ENCODE assay signal across 7 cellular contexts in genomic region chr12:7107181-7108041, GRCh38. TPM values are rescaled to one million over a fixed set of nuclear protein-coding genes. Genes with fewer than 3 reads are reported as not detected.
A peak's percentile ranks its signal among the peaks of the same experiment; 100 is the strongest.
DNase-seq lines count a peak whose midpoint lies in the region; ATAC-seq and TF ChIP-seq lines count a peak whose summit lies in the region.

No MANE protein-coding gene starts in this region.

- H3K23ac ChIP-seq in trophoblast cell (ENCODE audit: low read length) = no peak overlapping the region

- H3K4me1 ChIP-seq in GM23248 (ENCODE audit: insufficient read depth) = peaks cover 11% of the 10 kb centered on the region
- H3K4me1 ChIP-seq in fibroblast of lung (ENCODE audit: control insufficient read depth, extremely low read depth, insufficient read depth, low read length) = peaks cover 5% of the 10 kb centered on the region
- peaks cover 0 to 2% of the 10 kb centered on the region in 2 experiments for H3K4me1 ChIP-seq in trophoblast cell (ENCODE audit: control insufficient read depth in 1 of 2, insufficient read depth in 2 of 2, low read length in 2 of 2)

- no peaks in the 10 kb centered on the region for H4K20me1 ChIP-seq in GM23248 (ENCODE audit: insufficient read depth)
- no peaks in the 10 kb centered on the region for H4K20me1 ChIP-seq in fibroblast of lung (ENCODE audit: control insufficient read depth, extremely low read depth, insufficient read depth, low read length)

- H4K12ac ChIP-seq in trophoblast cell (ENCODE audit: low read depth, low read length) = peak overlapping the region; percentile 55

- TF ChIP-seq CTCF in fibroblast of lung (conservative IDR thresholded peaks at IDR 0.05 in 1 of 2, IDR thresholded peaks at IDR 0.05 in 1 of 2; ENCODE audit: low read depth in 1 of 2, low read length in 2 of 2) = no peak

- H3K4me3 ChIP-seq in GM23248 (peak overlapping the region; percentile 99), fibroblast of lung (replicated peaks in 1 of 4; ENCODE audit: control extremely low read depth in 1 of 4, insufficient read depth in 1 of 4, low read depth in 3 of 4, low read length in 4 of 4) (peak overlapping the region; percentile 72 to 86 (median 84)), trophoblast cell (ENCODE audit: low read depth, low read length) (no peak overlapping the region)

- peak overlapping the region; percentile 70 for H3K18ac ChIP-seq in trophoblast cell (ENCODE audit: low read length)

- H3K4me3 Mint-ChIP-seq in T-cell = peak overlapping the region; percentile 89 to 93 (median 89)

- no peaks in the 10 kb centered on the region for H3K27me3 Mint-ChIP-seq in T-cell

- no peaks in the 10 kb centered on the region for H3F3A ChIP-seq in GM23248 (ENCODE audit: insufficient read depth)

- H3K4ac ChIP-seq in trophoblast cell (ENCODE audit: low read depth, low read length) = peak overlapping the region; percentile 28

- DNase-seq in GM23248 = peak; percentile 40
- DNase-seq in T-cell = no peak
- no peak for DNase-seq in fibroblast of lung (ENCODE audit: low read depth in 2 of 2)
- no peak for DNase-seq in trophoblast cell
- DNase-seq in SKM-1 treated with dmso at 0.1 percent for 144 hours (lab: John Stamatoyannopoulos, UW; ENCODE audit: unreplicated experiment) = no peak
- DNase-seq in retina = no peak

- H3K27ac ChIP-seq in GM23248 = peak overlapping the region; percentile 96
- peak overlapping the region; percentile 97 for H3K27ac ChIP-seq in fibroblast of lung (ENCODE audit: insufficient read depth, low read length)
- no peak overlapping the region for H3K27ac ChIP-seq in trophoblast cell (ENCODE audit: low read depth, low read length)

- H3K4me2 ChIP-seq in GM23248 (ENCODE audit: unreplicated experiment) (peak overlapping the region; percentile 97), fibroblast of lung (ENCODE audit: extremely low read depth, insufficient read depth, low read length) (peak overlapping the region; percentile 98), trophoblast cell (ENCODE audit: low read length) (peak overlapping the region; percentile 75)

- H3K9me3 ChIP-seq in GM23248 (ENCODE audit: low read depth) = no peaks in the 10 kb centered on the region
- no peaks in the 10 kb centered on the region for H3K9me3 ChIP-seq in fibroblast of lung (ENCODE audit: control insufficient read depth, insufficient read depth, low read depth, low read length)
- no peaks in the 10 kb centered on the region for H3K9me3 ChIP-seq in trophoblast cell (ENCODE audit: insufficient read depth, low read depth, low read length)

- peaks cover 2% of the 10 kb centered on the region; the same call in 1 of the 2 replicates for H3K36me3 ChIP-seq in GM23248 (ENCODE audit: low read depth)
- H3K36me3 ChIP-seq in fibroblast of lung (ENCODE audit: control insufficient read depth, insufficient read depth, low read length) = peaks cover 1% of the 10 kb centered on the region
- peaks cover 0 to 5% of the 10 kb centered on the region in 2 experiments for H3K36me3 ChIP-seq in trophoblast cell (ENCODE audit: control insufficient read depth in 1 of 2, insufficient read depth in 2 of 2, low read length in 2 of 2)

- 61 to 62% methylated on average over 9 of the region's 9 CpGs for whole genome bisulfite sequencing in GM23248 (ENCODE audit: low coverage in 1 of 2, low lambda C conversion rate in 2 of 2, missing lambda C conversion rate in 2 of 2), 2 experiments
- no CpG with 5 or more reads among the region's 9 CpGs for WGBS in trophoblast cell (ENCODE audit: extremely low coverage, insufficient coverage, insufficient read length)

- no peaks in the 10 kb centered on the region for H3K9me2 ChIP-seq in GM23248 (ENCODE audit: insufficient read depth)

- H3K79me1 ChIP-seq in trophoblast cell (ENCODE audit: low read length) = peaks cover 11% of the 10 kb centered on the region

- H4K8ac ChIP-seq in trophoblast cell (ENCODE audit: low read depth, low read length) = peak overlapping the region; percentile 93

- H2BK12ac ChIP-seq in trophoblast cell (ENCODE audit: low read length) = no peak overlapping the region

- POLR2A ChIA-PET in T-cell (lab: Charles Lee) = interaction anchor here in 1 of 2 donors (0.6 to 1.1 kb wide), 3 partner anchors 8 to 216 kb away, joined by 3 to 4 read pairs (median 3); partner anchors contain the start of genes C12orf57 and RNU7-1

- H3K14ac ChIP-seq in trophoblast cell (ENCODE audit: low read length) = peak overlapping the region; percentile 10

- H3K79me2 ChIP-seq in GM23248 (ENCODE audit: insufficient read depth) (peaks cover 48% of the 10 kb centered on the region), fibroblast of lung (ENCODE audit: control insufficient read depth, insufficient read depth, low read length) (peaks cover 11% of the 10 kb centered on the region), trophoblast cell (ENCODE audit: control insufficient read depth, insufficient read depth, low read length, poor library complexity) (peaks cover 3% of the 10 kb centered on the region)

- peak overlapping the region; percentile 82 for H2AFZ ChIP-seq in GM23248
- H2AFZ ChIP-seq in fibroblast of lung (ENCODE audit: low read length) = no peak overlapping the region
- H2AFZ ChIP-seq in trophoblast cell (ENCODE audit: insufficient read depth, low read length, poor library complexity) = no peak overlapping the region

- in situ Hi-C loops in GM23248 (cut with MboI) = no loop called here

- H3K4me1 Mint-ChIP-seq in T-cell = peaks cover 50 to 58% (median 53%) of the 10 kb centered on the region in 3 donors

- peak in 2 of 4 experiments; percentile 1 to 9 for ATAC-seq in T-cell (replicated peaks in 1 of 4)
- no peak for ATAC-seq in HG03378 (IDR thresholded peaks at IDR 0.05; ENCODE audit: unreplicated experiment)

- H3K9me3 Mint-ChIP-seq in T-cell = peaks cover 10 to 15% (median 11%) of the 10 kb centered on the region in 3 donors

- H2BK5ac ChIP-seq in trophoblast cell (ENCODE audit: low read depth, low read length, poor library complexity) = no peak overlapping the region

- H4K91ac ChIP-seq in trophoblast cell (ENCODE audit: low read depth, low read length) = peak overlapping the region; percentile 94

- peaks cover 26% of the 10 kb centered on the region for H3K36me3 Mint-ChIP-seq in T-cell

- H3K9ac ChIP-seq in GM23248 = peak overlapping the region; percentile 99
- peak overlapping the region; percentile 87 for H3K9ac ChIP-seq in fibroblast of lung (ENCODE audit: insufficient read depth, low read length)
- H3K9ac ChIP-seq in trophoblast cell (ENCODE audit: low read length) = no peak overlapping the region

- H3K27me3 ChIP-seq in GM23248 (replicated peaks; ENCODE audit: insufficient read depth) = no peaks in the 10 kb centered on the region
- no peaks in the 10 kb centered on the region for H3K27me3 ChIP-seq in fibroblast of lung (ENCODE audit: control insufficient read depth, insufficient read depth, low read length)
- H3K27me3 ChIP-seq in trophoblast cell (ENCODE audit: insufficient read depth, low read length) = no peaks in the 10 kb centered on the region

- H3K27ac Mint-ChIP-seq in T-cell = peak overlapping the region; percentile 96

- H2AK5ac ChIP-seq in trophoblast cell (ENCODE audit: low read length) = no peak overlapping the region

- no peak overlapping the region for H2BK120ac ChIP-seq in trophoblast cell (ENCODE audit: insufficient read depth, low read length, poor library complexity)

- CTCF ChIA-PET in T-cell (lab: Charles Lee) = interaction anchor here (0.6 to 2.4 kb wide), 21 partner anchors 8 to 575 kb away, joined by 3 to 15 read pairs (median 3); partner anchors contain the start of genes C12orf57 (in 1 of the 2), C1R (in 1 of the 2), RNU7-1 (in 1 of the 2) and SPSB2 (in 1 of the 2)

RNA-seq across cellular contexts. Expression of gene C1RL, which starts 1.6 kb away (rescaled TPM):
- 22.2 and 26.7 TPM in 2 replicates for total RNA-seq in GM23248 (2014; rRNA removed; shearing (Covaris generic))
- 14.3 and 14.9 TPM in 2 replicates for polyA plus RNA-seq in GM23248 (2016; fragmentation: Nextera tagmentation; extraction: Ambion mirVana)
- total RNA-seq in T-cell = 10 to 100 TPM; 18.1 to 36.6 (median 30.8) TPM
- 34.4 and 64.9 TPM in 2 replicates for total RNA-seq in fibroblast of lung
- polyA plus RNA-seq in fibroblast of lung = 26.8 and 46.2 TPM in 2 replicates
- 24.4 and 63.2 TPM in 2 replicates for polyA plus RNA-seq in fibroblast of lung (2012)
- 93.1 and 137 TPM in 2 replicates for polyA minus RNA-seq in fibroblast of lung (ENCODE audit: low replicate concordance)
- 16.4 and 17.3 TPM in 2 replicates for polyA plus RNA-seq in trophoblast cell (2013)

RNA-seq across cellular contexts. Expression of gene C1R, which starts 15.2 kb away (rescaled TPM):
- 51.1 and 52.2 TPM in 2 replicates for total RNA-seq in GM23248 (2014; rRNA removed; shearing (Covaris generic))
- polyA plus RNA-seq in GM23248 (2016; fragmentation: Nextera tagmentation; extraction: Ambion mirVana) = 75.0 and 78.9 TPM in 2 replicates
- 1 to 10 TPM; 2.2 to 5.9 (median 3.6) TPM for total RNA-seq in T-cell
- 407 and 650 TPM in 2 replicates for total RNA-seq in fibroblast of lung
- 284 and 617 TPM in 2 replicates for polyA plus RNA-seq in fibroblast of lung
- polyA plus RNA-seq in fibroblast of lung (2012) = 286 and 777 TPM in 2 replicates
- 346 and 748 TPM in 2 replicates for polyA minus RNA-seq in fibroblast of lung (ENCODE audit: low replicate concordance)
- 0.49 and 0.57 TPM in 2 replicates for polyA plus RNA-seq in trophoblast cell (2013)

RNA-seq across cellular contexts. Expression of gene RBP5, which starts 21.3 kb away (rescaled TPM):
- total RNA-seq in GM23248 (2014; rRNA removed; shearing (Covaris generic)) = not detected in 2 replicates
- polyA plus RNA-seq in GM23248 (2016; fragmentation: Nextera tagmentation; extraction: Ambion mirVana) (0.38 TPM in 1 of 2 replicates, not detected in the other), fibroblast of lung (not detected in 2 replicates)
- total RNA-seq in T-cell (under 1 TPM in 3 of 5 donors, not detected in 2; 0.26 to 0.70 (median 0.59) TPM), fibroblast of lung (0.26 TPM in 1 of 2 replicates, not detected in the other)
- polyA plus RNA-seq in fibroblast of lung (2012) = 0.33 and 0.48 TPM in 2 replicates
- not detected in 2 replicates for polyA minus RNA-seq in fibroblast of lung (ENCODE audit: low replicate concordance)
- polyA plus RNA-seq in trophoblast cell (2013) = 0.15 and 0.23 TPM in 2 replicates

RNA-seq across cellular contexts. Expression of gene CLSTN3, which starts 22.8 kb away (rescaled TPM):
- total RNA-seq in GM23248 (2014; rRNA removed; shearing (Covaris generic)) = 4.5 and 12.3 TPM in 2 replicates
- polyA plus RNA-seq in GM23248 (2016; fragmentation: Nextera tagmentation; extraction: Ambion mirVana) (1.8 and 2.9 TPM in 2 replicates), fibroblast of lung (8.3 and 11.9 TPM in 2 replicates)
- total RNA-seq in T-cell (10 to 100 TPM; 29.0 to 50.0 (median 41.5) TPM), fibroblast of lung (9.5 and 23.5 TPM in 2 replicates)
- 5.3 and 9.3 TPM in 2 replicates for polyA plus RNA-seq in fibroblast of lung (2012)
- polyA minus RNA-seq in fibroblast of lung (ENCODE audit: low replicate concordance) = 58.7 and 136 TPM in 2 replicates
- 28.4 and 33.1 TPM in 2 replicates for polyA plus RNA-seq in trophoblast cell (2013)

RNA-seq across cellular contexts. Expression of gene C1S, which starts 46.9 kb away (rescaled TPM):
- total RNA-seq in GM23248 (2014; rRNA removed; shearing (Covaris generic)) = 174 and 200 TPM in 2 replicates
- polyA plus RNA-seq in GM23248 (2016; fragmentation: Nextera tagmentation; extraction: Ambion mirVana) = 195 and 198 TPM in 2 replicates
- 1 to 10 TPM; 1.5 to 5.0 (median 4.5) TPM for total RNA-seq in T-cell
- 997 and 1,549 TPM in 2 replicates for total RNA-seq in fibroblast of lung
- polyA plus RNA-seq in fibroblast of lung = 265 and 507 TPM in 2 replicates
- 172 and 310 TPM in 2 replicates for polyA plus RNA-seq in fibroblast of lung (2012)
- polyA minus RNA-seq in fibroblast of lung (ENCODE audit: low replicate concordance) = 111 and 156 TPM in 2 replicates
- polyA plus RNA-seq in trophoblast cell (2013) = 1.5 TPM in 2 replicates
